In the genomic region with DNA sequence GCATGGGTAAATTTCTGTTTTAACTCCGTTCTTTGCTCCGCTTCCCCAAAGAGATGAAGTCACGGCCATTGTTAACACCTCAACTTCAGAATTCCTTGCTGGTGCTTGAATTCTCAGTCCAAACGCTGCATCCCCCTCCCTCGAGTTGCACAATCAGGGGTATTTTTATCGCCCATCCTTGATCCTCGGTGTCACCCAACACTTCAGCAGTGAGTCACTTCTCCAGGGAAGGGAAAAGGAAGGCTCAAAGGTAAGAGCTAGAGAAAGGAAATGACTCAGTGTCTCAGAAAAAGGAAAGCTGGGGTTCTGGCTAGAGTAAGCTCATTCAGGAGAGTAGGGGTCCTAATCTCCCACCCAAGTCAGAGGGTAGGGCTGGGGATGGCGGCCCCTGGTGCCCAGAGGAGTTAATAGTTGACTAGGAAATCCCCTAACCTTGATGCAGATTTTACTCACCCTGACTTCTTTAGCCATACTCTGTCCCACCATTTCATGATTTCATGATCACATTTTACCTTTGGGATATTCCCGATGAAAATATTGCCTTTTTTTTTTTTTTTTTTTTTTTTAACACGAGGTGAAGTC, we compare ENCODE assay signal across 10 cellular contexts. TPM values are rescaled to one million over a fixed set of nuclear protein-coding genes. Genes with fewer than 3 reads are reported as not detected.
DNase-seq lines count a peak whose midpoint lies in the region; ATAC-seq, FAIRE-seq and TF ChIP-seq lines count a peak whose summit lies in the region.
"Had no signal": no experiment of that assay in that cellular context is flagged by ENCODE, and none has a peak within 500 bp of the region (broad histone marks: within the 10 kb centered on the region; RNA-seq: fewer than 3 reads in every experiment).

No MANE protein-coding gene starts in this region.

- H3K27me3 Mint-ChIP-seq in HFFc6 (ENCODE audit: insufficient read depth): peaks cover 2% of the 10 kb centered on the region
- H3K27me3 Mint-ChIP-seq in activated T-helper 1 cell treated with anti-CD3 and anti-CD28 coated beads, Interleukin-12 subunit alpha, Interleukin-12 subunit beta, Interleukin-2, Interleukin-4 antibody, amounts not matched to agents 30 ng/mL and 10 ng/mL and 1 ng/mL, durations not matched to agents 14 hours and 24 hours and 36 hours (ENCODE audit: insufficient read depth): no peaks in the 10 kb centered on the region
- no peaks in the 10 kb centered on the region for H3K27me3 Mint-ChIP-seq in stimulated activated naive B cell treated with anti-CD40 and anti-IgM and Interleukin-4, amounts not matched to agents 10 μg/mL and 1 μg/mL and 100 μg/mL, for 72 hours
- H3K27me3 Mint-ChIP-seq: central memory CD8-positive, alpha-beta T cell had no signal

- H3K36me3 ChIP-seq in heart right ventricle (peaks cover 0 to 60% (median 0%) of the 10 kb centered on the region in 9 donors), kidney (ENCODE audit: control insufficient read depth in 1 of 2, insufficient read depth in 2 of 2, low read length in 2 of 2) (peaks cover 15 to 31% of the 10 kb centered on the region in 2 donors)

- H3K4me3 ChIP-seq in heart right ventricle: no peak overlapping the region
- H3K4me3 ChIP-seq in kidney (ENCODE audit: low read length in 2 of 2): no peak overlapping the region

- no peaks in the 10 kb centered on the region for H3K27me3 ChIP-seq in heart right ventricle

- peaks cover 16% of the 10 kb centered on the region for H3K36me3 Mint-ChIP-seq in HFFc6 (ENCODE audit: low read depth)
- H3K36me3 Mint-ChIP-seq in activated T-helper 1 cell treated with anti-CD3 and anti-CD28 coated beads, Interleukin-12 subunit alpha, Interleukin-12 subunit beta, Interleukin-2, Interleukin-4 antibody, amounts not matched to agents 30 ng/mL and 10 ng/mL and 1 ng/mL, durations not matched to agents 14 hours and 24 hours and 36 hours (ENCODE audit: low read depth): peaks cover 8% of the 10 kb centered on the region
- H3K36me3 Mint-ChIP-seq in stimulated activated naive B cell treated with anti-CD40 and anti-IgM and Interleukin-4, amounts not matched to agents 10 μg/mL and 1 μg/mL and 100 μg/mL, for 72 hours: peaks cover 21 to 26% of the 10 kb centered on the region in 2 donors

- H3K9me3 ChIP-seq in heart right ventricle (no peaks in the 10 kb centered on the region), kidney (ENCODE audit: control insufficient read depth in 1 of 2, low read length in 2 of 2) (no peaks in the 10 kb centered on the region)

- H3K4me1 ChIP-seq in heart right ventricle (peaks cover 14 to 66% (median 57%) of the 10 kb centered on the region in 9 donors), kidney (ENCODE audit: control insufficient read depth in 1 of 2, insufficient read depth in 1 of 2, low read depth in 1 of 2, low read length in 2 of 2) (no peaks in the 10 kb centered on the region)

- ATAC-seq in heart right ventricle: peak in 3 of 8 donors; percentile 12 to 46 (median 26)
- ATAC-seq in stimulated activated naive B cell treated with anti-CD40 and anti-IgM and Interleukin-4, amounts not matched to agents 10 μg/mL and 1 μg/mL and 100 μg/mL, for 72 hours (replicated peaks): peak in 1 of 2 donors; percentile 12

- intact Hi-C loops in activated T-helper 1 cell treated with anti-CD3 and anti-CD28 coated beads, Interleukin-12 subunit alpha, Interleukin-12 subunit beta, Interleukin-2, Interleukin-4 antibody, amounts not matched to agents 30 ng/mL and 10 ng/mL and 1 ng/mL, durations not matched to agents 14 hours and 24 hours and 36 hours (cut with micrococcal nuclease): no loop called here
- intact Hi-C loops in heart right ventricle (cut with DNase I) (loop anchor here in 1 of 10 donors (5.0 kb wide), 1 partner anchor 33 kb away; no protein-coding TSS in a partner anchor), kidney (cut with DNase I) (no loop called here)

- no peaks in the 10 kb centered on the region for H3K9me3 Mint-ChIP-seq in HFFc6
- no peaks in the 10 kb centered on the region for H3K9me3 Mint-ChIP-seq in activated T-helper 1 cell treated with anti-CD3 and anti-CD28 coated beads, Interleukin-12 subunit alpha, Interleukin-12 subunit beta, Interleukin-2, Interleukin-4 antibody, amounts not matched to agents 30 ng/mL and 10 ng/mL and 1 ng/mL, durations not matched to agents 14 hours and 24 hours and 36 hours
- no peaks in the 10 kb centered on the region for H3K9me3 Mint-ChIP-seq in stimulated activated naive B cell treated with anti-CD40 and anti-IgM and Interleukin-4, amounts not matched to agents 10 μg/mL and 1 μg/mL and 100 μg/mL, for 72 hours
- H3K9me3 Mint-ChIP-seq: central memory CD8-positive, alpha-beta T cell had no signal

- no peak overlapping the region for H3K9ac ChIP-seq in kidney (ENCODE audit: low read length in 2 of 2)

- TF ChIP-seq CTCF in HFFc6 (IDR thresholded peaks at IDR 0.05): peak; percentile 36; the same call in 1 of the 2 replicates
- TF ChIP-seq CTCF in heart right ventricle (IDR thresholded peaks at IDR 0.05): peak in 1 of 9 donors; percentile 7
- TF ChIP-seq CTCF in kidney (IDR thresholded peaks at IDR 0.05; ENCODE audit: borderline replicate concordance, extremely low read depth, insufficient read depth): no peak

- H3K4me3 Mint-ChIP-seq in HFFc6: peak overlapping the region; percentile 83
- H3K4me3 Mint-ChIP-seq in activated T-helper 1 cell treated with anti-CD3 and anti-CD28 coated beads, Interleukin-12 subunit alpha, Interleukin-12 subunit beta, Interleukin-2, Interleukin-4 antibody, amounts not matched to agents 30 ng/mL and 10 ng/mL and 1 ng/mL, durations not matched to agents 14 hours and 24 hours and 36 hours: no peak overlapping the region
- no peak overlapping the region for H3K4me3 Mint-ChIP-seq in stimulated activated naive B cell treated with anti-CD40 and anti-IgM and Interleukin-4, amounts not matched to agents 10 μg/mL and 1 μg/mL and 100 μg/mL, for 72 hours
- H3K4me3 Mint-ChIP-seq: central memory CD8-positive, alpha-beta T cell had no signal

- DNase-seq in HFFc6: peak; percentile 78
- no peak for DNase-seq in activated T-helper 1 cell treated with anti-CD3 and anti-CD28 coated beads, Interleukin-12 subunit alpha, Interleukin-12 subunit beta, Interleukin-2, Interleukin-4 antibody, amounts not matched to agents 30 ng/mL and 10 ng/mL and 1 ng/mL, durations not matched to agents 14 hours and 24 hours and 36 hours (ENCODE audit: low spot score)
- no peak for DNase-seq in heart right ventricle
- DNase-seq in stimulated activated naive B cell treated with anti-CD40 and anti-IgM and Interleukin-4, amounts not matched to agents 10 μg/mL and 1 μg/mL and 100 μg/mL, for 72 hours: no peak
- DNase-seq in NCI-H1092 (lab: John Stamatoyannopoulos, UW): no peak
- no peak for DNase-seq in cortex of kidney (lab: John Stamatoyannopoulos, UW)
- DNase-seq in putamen (ENCODE audit: low spot score): no peak
- no peak for DNase-seq in kidney
- DNase-seq: NCI-H2029 had no signal

- FAIRE-seq in kidney (lab: Jason Lieb, UNC): no peak

- peak overlapping the region in 9 of 10 donors; percentile 9 to 93 (median 56) for H3K27ac ChIP-seq in heart right ventricle
- peak overlapping the region in 1 of 2 donors; percentile 23 for H3K27ac ChIP-seq in kidney (ENCODE audit: low read depth in 2 of 2, low read length in 2 of 2)

- peaks cover 63% of the 10 kb centered on the region for H3K4me1 Mint-ChIP-seq in HFFc6 (ENCODE audit: low read depth)
- H3K4me1 Mint-ChIP-seq in activated T-helper 1 cell treated with anti-CD3 and anti-CD28 coated beads, Interleukin-12 subunit alpha, Interleukin-12 subunit beta, Interleukin-2, Interleukin-4 antibody, amounts not matched to agents 30 ng/mL and 10 ng/mL and 1 ng/mL, durations not matched to agents 14 hours and 24 hours and 36 hours (ENCODE audit: low read depth): peaks cover 5% of the 10 kb centered on the region
- H3K4me1 Mint-ChIP-seq in stimulated activated naive B cell treated with anti-CD40 and anti-IgM and Interleukin-4, amounts not matched to agents 10 μg/mL and 1 μg/mL and 100 μg/mL, for 72 hours: peaks cover 3 to 16% of the 10 kb centered on the region in 2 donors
- H3K4me1 Mint-ChIP-seq: central memory CD8-positive, alpha-beta T cell had no signal

- peak overlapping the region; percentile 97 for H3K27ac Mint-ChIP-seq in HFFc6
- H3K27ac Mint-ChIP-seq in activated T-helper 1 cell treated with anti-CD3 and anti-CD28 coated beads, Interleukin-12 subunit alpha, Interleukin-12 subunit beta, Interleukin-2, Interleukin-4 antibody, amounts not matched to agents 30 ng/mL and 10 ng/mL and 1 ng/mL, durations not matched to agents 14 hours and 24 hours and 36 hours: peak overlapping the region; percentile 52
- H3K27ac Mint-ChIP-seq in stimulated activated naive B cell treated with anti-CD40 and anti-IgM and Interleukin-4, amounts not matched to agents 10 μg/mL and 1 μg/mL and 100 μg/mL, for 72 hours: peak overlapping the region; percentile 80

- 58 to 64% methylated on average over 10 of the region's 10 CpGs for WGBS in heart right ventricle, 2 donors

RNA-seq across cellular contexts. Expression of a gene that starts 39.8 kb away (rescaled TPM):
- total RNA-seq in HFFc6 (2021; fragmentation: NEBNext Ultra II Directional; extraction: Animal tissue kit (Norgen Biotek cat#: 25700)): 100 to 1,000 TPM; 123 to 148 (median 135) TPM
- total RNA-seq in activated T-helper 1 cell treated with anti-CD3 and anti-CD28 coated beads, Interleukin-12 subunit alpha, Interleukin-12 subunit beta, Interleukin-2, Interleukin-4 antibody, amounts not matched to agents 30 ng/mL and 10 ng/mL and 1 ng/mL, durations not matched to agents 14 hours and 24 hours and 36 hours: 108 and 111 TPM in 2 replicates
- total RNA-seq in heart right ventricle (100 to 1,000 TPM in 4 of 10 donors, 10 to 100 TPM in 6; 82.6 to 147 (median 90.4) TPM), kidney (198 TPM)
- polyA plus RNA-seq in heart right ventricle (10 to 100 TPM; 27.9 to 67.0 TPM), kidney (ENCODE audit: insufficient read depth, low read depth, low replicate concordance) (160 TPM)
